In genomic region chr14:102726191-102726949, GRCh38 we compare ENCODE assay signal across 1 cellular context.
TF ChIP-seq lines count a peak whose summit lies in the region.

No MANE protein-coding gene starts in this region.

TF ChIP-seq in GM23338, 12 proteins besides CTCF, POLR2A, EP300 and RAD21 (continued from another document):
- TF ChIP-seq EZH2 (IDR thresholded peaks at IDR 0.05; ENCODE audit: low read depth, unreplicated experiment) (no peak), ETS1 (IDR thresholded peaks at IDR 0.05) (no peak), JUNB (IDR thresholded peaks at IDR 0.05; ENCODE audit: unreplicated experiment) (no peak)
